Comparison of ENCODE assay signal across 14 cellular contexts in genomic region chr3:13702226-13702820, GRCh38.
"Had no signal": no experiment of that assay in that cellular context is flagged by ENCODE, and none has a peak within 500 bp of the region (broad histone marks: within the 10 kb centered on the region; RNA-seq: fewer than 3 reads in every experiment).

No MANE protein-coding gene starts in this region.

- DNase-seq: activated CD4-positive, alpha-beta T cell treated with anti-CD3 and anti-CD28 coated beads, Interleukin-2, amount 10 ng/mL, durations not matched to agents 7 days and 5 days; amygdala; effector memory CD4-positive, alpha-beta T cell; foreskin melanocyte; mammary epithelial cell; right cardiac atrium; stomach had no signal

- H3K9me3 ChIP-seq: heart left ventricle, thoracic aorta had no signal

- H3K27ac Mint-ChIP-seq: activated CD4-positive, alpha-beta T cell treated with anti-CD3 and anti-CD28 coated beads, Interleukin-2, amount 10 ng/mL, durations not matched to agents 7 days and 5 days; activated naive CD8-positive, alpha-beta T cell; progenitor cell of endocrine pancreas; WTC11 had no signal

- H3K4me3 ChIP-seq: heart left ventricle, stomach, thoracic aorta had no signal

- H3K36me3 Mint-ChIP-seq: brain had no signal

- H3K27ac ChIP-seq: heart left ventricle, stomach, thoracic aorta had no signal

- H3K27me3 Mint-ChIP-seq: activated CD4-positive, alpha-beta T cell treated with anti-CD3 and anti-CD28 coated beads, Interleukin-2, amount 10 ng/mL, durations not matched to agents 7 days and 5 days had no signal

- ATAC-seq: heart left ventricle, right cardiac atrium, WTC11 had no signal

- H3K4me1 Mint-ChIP-seq: activated CD4-positive, alpha-beta T cell treated with anti-CD3 and anti-CD28 coated beads, Interleukin-2, amount 10 ng/mL, durations not matched to agents 7 days and 5 days; central memory CD8-positive, alpha-beta T cell had no signal

- H3K36me3 ChIP-seq: heart left ventricle, stomach, thoracic aorta had no signal

- H3K4me1 ChIP-seq: heart left ventricle, stomach had no signal

- H3K4me3 Mint-ChIP-seq: activated CD4-positive, alpha-beta T cell treated with anti-CD3 and anti-CD28 coated beads, Interleukin-2, amount 10 ng/mL, durations not matched to agents 7 days and 5 days; activated naive CD8-positive, alpha-beta T cell; brain; central memory CD8-positive, alpha-beta T cell; WTC11 had no signal
